Comparison of ENCODE assay signal across 19 cellular contexts in the genomic region with DNA sequence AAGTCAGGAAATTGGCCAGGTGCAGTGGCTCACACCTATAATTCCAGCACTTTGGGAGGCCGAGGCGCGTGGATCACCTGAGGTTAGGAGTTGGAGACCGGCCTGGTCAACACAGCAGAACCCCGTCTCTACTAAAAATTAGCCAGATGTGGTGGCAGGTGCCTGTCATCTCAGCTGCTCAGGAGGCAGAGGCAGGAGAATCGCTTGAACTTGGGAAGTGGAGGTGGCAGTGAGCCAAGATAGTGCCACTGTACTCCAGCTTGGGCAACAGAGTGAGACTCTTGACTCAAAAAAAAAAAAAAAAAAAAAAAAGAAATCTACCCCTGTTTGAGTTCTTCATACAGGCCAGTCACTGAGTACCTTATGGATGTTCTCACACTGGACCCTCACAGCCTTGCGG. TPM values are rescaled to one million over a fixed set of nuclear protein-coding genes. Genes with fewer than 3 reads are reported as not detected.
DNase-seq lines count a peak whose midpoint lies in the region; TF ChIP-seq lines count a peak whose summit lies in the region.
"Had no signal": no experiment of that assay in that cellular context is flagged by ENCODE, and none has a peak within 500 bp of the region (broad histone marks: within the 10 kb centered on the region; RNA-seq: fewer than 3 reads in every experiment).

No MANE protein-coding gene starts in this region.

- no peak overlapping the region for H3K27ac Mint-ChIP-seq in osteocyte (ENCODE audit: unreplicated experiment)
- H3K27ac Mint-ChIP-seq: CD4-positive, alpha-beta memory T cell had no signal

- no peak overlapping the region for H3K4me3 ChIP-seq in PC-9
- H3K4me3 ChIP-seq: GM12878, GM23248 had no signal

- H3K27me3 Mint-ChIP-seq in osteocyte (ENCODE audit: unreplicated experiment): peaks cover 43% of the 10 kb centered on the region

- peaks cover 16% of the 10 kb centered on the region for H3K4me1 ChIP-seq in PC-9 (replicated peaks; ENCODE audit: insufficient read depth)

- no peak overlapping the region for H2AFZ ChIP-seq in PC-9
- H2AFZ ChIP-seq: GM23248 had no signal

- no peaks in the 10 kb centered on the region for H3K9me3 ChIP-seq in PC-9 (ENCODE audit: insufficient read depth, low read depth)

- POLR2A ChIA-PET in PC-9 (lab: Charles Lee; ENCODE audit: unreplicated experiment): no interaction called here

- intact Hi-C loops in PC-9 (cut with micrococcal nuclease; ENCODE audit: unreplicated experiment): no loop called here

- H3K9me2 ChIP-seq in PC-9 (ENCODE audit: insufficient read depth): no peaks in the 10 kb centered on the region

- peaks cover 16% of the 10 kb centered on the region for H3F3A ChIP-seq in PC-9 (ENCODE audit: insufficient read depth, low read depth)

- DNase-seq in NCI-H510A treated with DMSO at 0.1 percent for 48 hours (lab: John Stamatoyannopoulos, UW) (peak; percentile 30), NCI-H510A (lab: John Stamatoyannopoulos, UW) (no peak), DMS79 treated with DMSO at 0.1 percent for 48 hours (lab: John Stamatoyannopoulos, UW) (peak; percentile 61), NCI-H1105 treated with DMSO at 0.1 percent for 48 hours (lab: John Stamatoyannopoulos, UW) (peak; percentile 1), osteocyte (ENCODE audit: extremely low spot score, unreplicated experiment) (no peak), PC-9 (no peak)
- DNase-seq: C1 segment of cervical spinal cord; Calu3; CD4-positive, alpha-beta memory T cell; COR-L47; DMS53; EL; GDM1; GM23248; H7; HCEC 1CT had no signal

- no peak overlapping the region for H3K27ac ChIP-seq in PC-9
- H3K27ac ChIP-seq: GM23248 had no signal

- BruUV-seq in PC-9 (replicated peaks; lab: Mats Ljungman, UMichigan): no TSS peak

- no peaks in the 10 kb centered on the region for H3K79me2 ChIP-seq in PC-9 (ENCODE audit: low read depth)

- TF ChIP-seq CTCF in osteocyte (IDR thresholded peaks at IDR 0.05) (no peak), PC-9 (conservative IDR thresholded peaks at IDR 0.05) (no peak)

- no peaks in the 10 kb centered on the region for H3K27me3 ChIP-seq in PC-9 (ENCODE audit: insufficient read depth, low read depth)

- H3K4me1 Mint-ChIP-seq in osteocyte (ENCODE audit: unreplicated experiment): no peaks in the 10 kb centered on the region
- H3K4me1 Mint-ChIP-seq: CD4-positive, alpha-beta memory T cell had no signal

- H3K9me3 Mint-ChIP-seq in osteocyte (ENCODE audit: unreplicated experiment): no peaks in the 10 kb centered on the region

- H3K36me3 Mint-ChIP-seq in osteocyte (ENCODE audit: unreplicated experiment): no peaks in the 10 kb centered on the region
- H3K36me3 Mint-ChIP-seq: CD4-positive, alpha-beta memory T cell had no signal

- no peak overlapping the region for H3K4me2 ChIP-seq in PC-9

- H4K20me1 ChIP-seq in PC-9 (ENCODE audit: insufficient read depth): no peaks in the 10 kb centered on the region

- CTCF ChIA-PET in PC-9 (lab: Charles Lee): no interaction called here

- no peak overlapping the region for H3K4me3 Mint-ChIP-seq in osteocyte (ENCODE audit: unreplicated experiment)
- H3K4me3 Mint-ChIP-seq: CD4-positive, alpha-beta memory T cell had no signal

- H3K36me3 ChIP-seq in PC-9 (ENCODE audit: low read depth): no peaks in the 10 kb centered on the region

RNA-seq across cellular contexts. Expression of gene SLC15A1, which starts 42.0 kb away (rescaled TPM):
- total RNA-seq in osteocyte (0.11 TPM in 1 of 2 replicates, not detected in the other), PC-9 (2021) (0.55 and 0.65 TPM in 2 replicates)
- total RNA-seq: A172; A673; CD4-positive, alpha-beta memory T cell; GM12878; GM23248 had no signal

Comparison
In these comparisons a context has a peak if more than half of its experiments do, and no peak if none do; other contexts are left out.
1. DNase-seq: peak in NCI-H510A treated with DMSO at 0.1 percent for 48 hours (single experiment), DMS79 treated with DMSO at 0.1 percent for 48 hours (single experiment) and NCI-H1105 treated with DMSO at 0.1 percent for 48 hours (single experiment); none in NCI-H510A (single experiment), osteocyte (single experiment) and PC-9 (0 of 2).